8 cellular contexts compared by ENCODE assay signal in the genomic region with DNA sequence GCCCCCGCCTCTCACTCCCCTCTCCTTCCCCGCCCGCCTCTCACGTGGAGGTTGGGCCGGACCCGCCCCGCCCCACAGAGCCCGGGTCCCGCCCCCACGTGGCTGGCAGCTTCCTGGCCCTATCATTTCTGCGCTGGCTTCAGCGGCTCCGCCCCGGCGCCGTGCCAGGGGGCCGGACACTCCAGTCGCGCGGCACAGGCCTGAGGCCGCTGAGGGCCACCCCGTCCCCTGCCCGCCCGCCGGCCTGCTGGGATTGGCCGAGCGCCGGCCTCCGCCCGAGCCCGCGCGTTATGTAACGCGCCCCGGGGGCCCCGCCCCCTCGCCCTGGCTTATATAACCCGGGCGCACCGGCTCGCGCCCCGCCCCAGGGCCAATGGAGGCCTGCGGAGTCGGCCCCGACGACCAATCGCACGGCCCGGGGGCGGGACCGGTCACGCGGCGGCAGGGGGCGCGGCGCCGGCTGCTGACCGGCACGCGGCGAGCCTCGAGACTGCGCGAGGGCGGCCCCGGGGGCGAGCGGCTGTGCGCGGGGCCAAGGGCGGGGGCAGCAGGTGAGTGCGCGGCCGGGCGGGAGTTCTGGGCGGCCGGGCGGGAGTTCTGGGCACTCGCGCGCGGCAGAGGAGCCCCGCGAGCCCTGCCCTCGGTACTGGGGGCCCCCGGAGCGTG. TPM values are rescaled to one million over a fixed set of nuclear protein-coding genes. Genes with fewer than 3 reads are reported as not detected.
DNase-seq lines count a peak whose midpoint lies in the region; ATAC-seq and TF ChIP-seq lines count a peak whose summit lies in the region.

TSS of gene PER3 (plus strand) at position 466 of the 666 bp plus-strand sequence. CDS start 587 bp downstream, outside the sequence.

- TF ChIP-seq CTCF in dorsolateral prefrontal cortex (IDR thresholded peaks at IDR 0.05 in 54 of 56, conservative IDR thresholded peaks at IDR 0.05 in 2 of 56; ENCODE audit: low read depth in 1 of 56, partially characterized antibody in 56 of 56) (no peak), lower leg skin (IDR thresholded peaks at IDR 0.05) (no peak)

- no peaks in the 10 kb centered on the region for H3K9me3 Mint-ChIP-seq in activated CD4-positive, alpha-beta memory T cell treated with anti-CD3 and anti-CD28 coated beads, Interleukin-2, amount 10 ng/mL, durations not matched to agents 7 days and 5 days

- H3K27me3 Mint-ChIP-seq in activated CD4-positive, alpha-beta memory T cell treated with anti-CD3 and anti-CD28 coated beads, Interleukin-2, amount 10 ng/mL, durations not matched to agents 7 days and 5 days: peaks cover 5% of the 10 kb centered on the region

- H3K27ac ChIP-seq in dorsolateral prefrontal cortex: peak within 1 kb of the TSS; percentile 67 to 99 (median 95)

- no peaks in the 10 kb centered on the region for H3K27me3 ChIP-seq in dorsolateral prefrontal cortex

- peaks cover 14% of the 10 kb centered on the region for H3K36me3 Mint-ChIP-seq in activated CD4-positive, alpha-beta memory T cell treated with anti-CD3 and anti-CD28 coated beads, Interleukin-2, amount 10 ng/mL, durations not matched to agents 7 days and 5 days (ENCODE audit: low read depth)

- DNase-seq in C1 segment of cervical spinal cord (lab: John Stamatoyannopoulos, UW) (peak; percentile 71 to 100 (median 96)), NCI-H748 (lab: John Stamatoyannopoulos, UW; ENCODE audit: unreplicated experiment) (peak; percentile 96), dorsolateral prefrontal cortex (peak; percentile 95 to 100 (median 98)), lower leg skin (ENCODE audit: low spot score in 2 of 2) (peak; percentile 95 to 99)
- DNase-seq in activated CD4-positive, alpha-beta memory T cell treated with anti-CD3 and anti-CD28 coated beads, Interleukin-2, amount 10 ng/mL, durations not matched to agents 7 days and 5 days: peak; percentile 88
- peak; percentile 90 for DNase-seq in stimulated activated CD4-positive, alpha-beta T cell treated with anti-CD3 and anti-CD28 coated beads, Interleukin-4, amount 100 ng/mL, for 24 hours

- peaks cover 28% of the 10 kb centered on the region for H3K4me1 Mint-ChIP-seq in activated CD4-positive, alpha-beta memory T cell treated with anti-CD3 and anti-CD28 coated beads, Interleukin-2, amount 10 ng/mL, durations not matched to agents 7 days and 5 days

- no peak within 1 kb of the TSS for H3K27ac Mint-ChIP-seq in activated CD4-positive, alpha-beta memory T cell treated with anti-CD3 and anti-CD28 coated beads, Interleukin-2, amount 10 ng/mL, durations not matched to agents 7 days and 5 days

- whole genome bisulfite sequencing in lower leg skin, 2 donors: 0% methylated on average over 7 of the region's 90 CpGs; no CpG with 5 or more reads in 1 of the 2 donors

- ATAC-seq in GM19351 (IDR thresholded peaks at IDR 0.05; ENCODE audit: unreplicated experiment) (peak; percentile 91), HG03469 (IDR thresholded peaks at IDR 0.05; ENCODE audit: unreplicated experiment) (peak; percentile 79)

- H3K4me3 ChIP-seq in dorsolateral prefrontal cortex (peak within 1 kb of the TSS; percentile 66 to 96 (median 85)), lower leg skin (ENCODE audit: low read depth, poor library complexity, severe bottlenecking) (peak within 1 kb of the TSS; percentile 18)

- intact Hi-C loops in dorsolateral prefrontal cortex (cut with DNase I): loop anchor here (1.0 to 10.0 kb wide), 4 partner anchors 13 to 997 kb away; partner anchors contain the start of genes CAMTA1 (in 1 of the 2) and VAMP3 (in 1 of the 2)
- intact Hi-C loops in lower leg skin (cut with DNase I; ENCODE audit: low total_unique reads): no loop called here

- CTCF ChIA-PET in activated CD4-positive, alpha-beta memory T cell treated with anti-CD3 and anti-CD28 coated beads, Interleukin-2, amount 10 ng/mL, durations not matched to agents 7 days and 5 days (lab: Charles Lee): no interaction called here

- POLR2A ChIA-PET in activated CD4-positive, alpha-beta memory T cell treated with anti-CD3 and anti-CD28 coated beads, Interleukin-2, amount 10 ng/mL, durations not matched to agents 7 days and 5 days (lab: Charles Lee): interaction anchor here (2.5 kb wide), 1 partner anchor 13 kb away, joined by 12 read pairs; the partner anchor contains the start of gene VAMP3

- no peak for TF ChIP-seq POLR2A in lower leg skin (IDR thresholded peaks at IDR 0.05)

- peak within 1 kb of the TSS; percentile 62 for H3K4me3 Mint-ChIP-seq in activated CD4-positive, alpha-beta memory T cell treated with anti-CD3 and anti-CD28 coated beads, Interleukin-2, amount 10 ng/mL, durations not matched to agents 7 days and 5 days

RNA-seq across cellular contexts. Expression of gene PER3, which starts in this region (rescaled TPM):
- 1 to 10 TPM; 2.2 to 2.4 TPM for total RNA-seq in activated CD4-positive, alpha-beta memory T cell treated with anti-CD3 and anti-CD28 coated beads, Interleukin-2, amount 10 ng/mL, durations not matched to agents 7 days and 5 days
- total RNA-seq in dorsolateral prefrontal cortex (10 to 100 TPM; 31.2 to 79.2 (median 50.5) TPM), lower leg skin (10 to 100 TPM; 14.3 to 22.5 (median 19.3) TPM)

Comparison
In these comparisons a context has a peak if more than half of its experiments do, and no peak if none do; other contexts are left out.
1. Peak in every context shown above with its lines: DNase-seq, ATAC-seq, H3K4me3 ChIP-seq and H3K27ac ChIP-seq.
2. RNA of gene PER3 (total RNA-seq): 31.2 to 79.2 TPM in dorsolateral prefrontal cortex and 14.3 to 22.5 TPM in lower leg skin; 2.2 to 2.4 TPM in activated CD4-positive, alpha-beta memory T cell treated with anti-CD3 and anti-CD28 coated beads, Interleukin-2, amount 10 ng/mL, durations not matched to agents 7 days and 5 days; every median in the first group is over 4 times any median in the second.